Comparison of ENCODE assay signal across 8 cellular contexts in the genomic region with DNA sequence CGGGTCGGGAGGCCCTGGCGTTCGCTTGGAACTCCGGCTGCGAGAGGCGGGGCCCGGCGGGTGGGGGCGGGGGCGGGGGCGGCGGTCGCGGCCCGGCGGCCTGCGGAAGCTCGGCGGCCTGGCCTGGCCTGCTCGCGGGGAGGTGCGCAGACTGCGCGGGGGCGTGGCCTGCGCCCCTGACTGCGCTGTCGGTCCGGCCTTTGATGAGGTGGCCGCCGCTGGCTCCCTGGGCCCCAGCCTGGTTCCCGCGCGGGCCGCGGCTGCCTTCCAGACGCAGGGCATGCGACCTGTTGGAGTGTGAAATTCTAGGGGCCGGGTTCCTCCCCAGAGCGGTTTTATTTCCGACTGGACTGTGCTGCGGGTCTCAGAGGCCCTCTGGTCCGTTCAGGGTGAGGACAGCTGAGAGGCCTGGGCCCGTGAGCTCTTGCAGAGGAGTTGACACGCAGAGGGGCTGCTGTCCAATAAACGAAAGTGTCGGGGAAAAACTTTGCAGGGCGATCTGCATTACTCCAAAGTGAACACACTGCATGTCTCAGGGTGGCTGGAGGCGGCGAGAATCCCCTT. TPM values are rescaled to one million over a fixed set of nuclear protein-coding genes. Genes with fewer than 3 reads are reported as not detected.
DNase-seq lines count a peak whose midpoint lies in the region; ATAC-seq and TF ChIP-seq lines count a peak whose summit lies in the region.

No MANE protein-coding gene starts in this region.

- no peak for TF ChIP-seq CTCF in AG04449 (IDR thresholded peaks at IDR 0.05; ENCODE audit: insufficient read depth, low read length, missing control alignments)
- no peak for TF ChIP-seq CTCF in liver (IDR thresholded peaks at IDR 0.05; ENCODE audit: low read depth, low read length, missing input control)

- WGBS in liver: under 1% methylated on average over 51 of the region's 51 CpGs

- H3K27me3 Mint-ChIP-seq in dendritic cell treated with granulocyte-macrophage colony-stimulating factor and Interleukin-4, amounts not matched to agents 40 ng/mL and 50 ng/mL, for 4 days: no peaks in the 10 kb centered on the region

- no peaks in the 10 kb centered on the region for H3K9me3 ChIP-seq in liver (ENCODE audit: control insufficient read depth in 4 of 4, low read length in 3 of 4)

- POLR2A ChIA-PET in AG04449 (lab: Yijun Ruan, JAX): interaction anchor here (0.6 to 3.1 kb wide), 8 partner anchors 12 to 236 kb away, joined by 3 to 18 read pairs (median 4); a partner anchor contains a TSS

- H3K4me3 ChIP-seq in AG04449 (ENCODE audit: low read depth, low read length) (peak overlapping the region; percentile 82), liver (ENCODE audit: low read depth in 1 of 3, low read length in 3 of 3) (peak overlapping the region; percentile 73 to 97 (median 91))

- ATAC-seq in GM18508 (IDR thresholded peaks at IDR 0.05; ENCODE audit: insufficient read depth, unreplicated experiment) (peak; percentile 21), HG02973 (IDR thresholded peaks at IDR 0.05; ENCODE audit: unreplicated experiment) (peak; percentile 58)

- no peak for DNase-seq in AG04449 (ENCODE audit: low read depth, low spot score)
- DNase-seq in NCI-H226: peak; percentile 82
- peak; percentile 46 to 63 for DNase-seq in activated CD4-positive, alpha-beta T cell treated with anti-CD3 and anti-CD28 coated beads for 4 hours
- peak; percentile 60 to 64 for DNase-seq in stimulated activated CD4-positive, alpha-beta T cell treated with anti-CD3 and anti-CD28 coated beads, Interleukin-2, amount 100 ng/mL, for 48 hours

- intact Hi-C loops in dendritic cell treated with granulocyte-macrophage colony-stimulating factor and Interleukin-4, amounts not matched to agents 40 ng/mL and 50 ng/mL, for 4 days (cut with micrococcal nuclease): loop anchor here (1.0 to 5.0 kb wide), 3 partner anchors 20 to 72 kb away; a partner anchor contains a TSS

- peaks cover 30% of the 10 kb centered on the region for H3K36me3 Mint-ChIP-seq in dendritic cell treated with granulocyte-macrophage colony-stimulating factor and Interleukin-4, amounts not matched to agents 40 ng/mL and 50 ng/mL, for 4 days (ENCODE audit: low read depth)

- H3K9ac ChIP-seq in liver (ENCODE audit: low read depth in 1 of 2, low read length in 2 of 2): peak overlapping the region; percentile 85 to 92

- H3K27ac ChIP-seq in liver (ENCODE audit: low read depth in 1 of 2, low read length in 2 of 2): peak overlapping the region; percentile 97 to 98

- CTCF ChIA-PET in AG04449 (lab: Yijun Ruan, JAX): interaction anchor here (0.8 to 4.4 kb wide), 11 partner anchors 10 to 254 kb away, joined by 3 to 25 read pairs (median 4); no protein-coding TSS in a partner anchor

- peaks cover 2 to 11% (median 8%) of the 10 kb centered on the region in 4 donors for H3K36me3 ChIP-seq in liver (ENCODE audit: control insufficient read depth in 4 of 4, insufficient read depth in 3 of 4, low read depth in 1 of 4, low read length in 3 of 4)

- no peaks in the 10 kb centered on the region for H3K27me3 ChIP-seq in liver (ENCODE audit: control insufficient read depth in 4 of 4, insufficient read depth in 4 of 4, low read length in 3 of 4)

- no peaks in the 10 kb centered on the region for H3K9me3 Mint-ChIP-seq in dendritic cell treated with granulocyte-macrophage colony-stimulating factor and Interleukin-4, amounts not matched to agents 40 ng/mL and 50 ng/mL, for 4 days

- no peak for TF ChIP-seq RAD21 in liver (IDR thresholded peaks at IDR 0.05)

- peaks cover 42% of the 10 kb centered on the region for H3K4me1 Mint-ChIP-seq in dendritic cell treated with granulocyte-macrophage colony-stimulating factor and Interleukin-4, amounts not matched to agents 40 ng/mL and 50 ng/mL, for 4 days (ENCODE audit: low read depth)

- H3K27ac Mint-ChIP-seq in dendritic cell treated with granulocyte-macrophage colony-stimulating factor and Interleukin-4, amounts not matched to agents 40 ng/mL and 50 ng/mL, for 4 days: peak overlapping the region; percentile 99

- peaks cover 3 to 23% (median 15%) of the 10 kb centered on the region in 4 donors for H3K4me1 ChIP-seq in liver (ENCODE audit: control insufficient read depth in 4 of 4, insufficient read depth in 4 of 4, low read length in 3 of 4)

- peak overlapping the region; percentile 96 for H3K4me3 Mint-ChIP-seq in dendritic cell treated with granulocyte-macrophage colony-stimulating factor and Interleukin-4, amounts not matched to agents 40 ng/mL and 50 ng/mL, for 4 days

TF ChIP-seq in liver, 16 proteins besides CTCF, POLR2A, EP300 and RAD21:
- TF ChIP-seq, protein P1, sequence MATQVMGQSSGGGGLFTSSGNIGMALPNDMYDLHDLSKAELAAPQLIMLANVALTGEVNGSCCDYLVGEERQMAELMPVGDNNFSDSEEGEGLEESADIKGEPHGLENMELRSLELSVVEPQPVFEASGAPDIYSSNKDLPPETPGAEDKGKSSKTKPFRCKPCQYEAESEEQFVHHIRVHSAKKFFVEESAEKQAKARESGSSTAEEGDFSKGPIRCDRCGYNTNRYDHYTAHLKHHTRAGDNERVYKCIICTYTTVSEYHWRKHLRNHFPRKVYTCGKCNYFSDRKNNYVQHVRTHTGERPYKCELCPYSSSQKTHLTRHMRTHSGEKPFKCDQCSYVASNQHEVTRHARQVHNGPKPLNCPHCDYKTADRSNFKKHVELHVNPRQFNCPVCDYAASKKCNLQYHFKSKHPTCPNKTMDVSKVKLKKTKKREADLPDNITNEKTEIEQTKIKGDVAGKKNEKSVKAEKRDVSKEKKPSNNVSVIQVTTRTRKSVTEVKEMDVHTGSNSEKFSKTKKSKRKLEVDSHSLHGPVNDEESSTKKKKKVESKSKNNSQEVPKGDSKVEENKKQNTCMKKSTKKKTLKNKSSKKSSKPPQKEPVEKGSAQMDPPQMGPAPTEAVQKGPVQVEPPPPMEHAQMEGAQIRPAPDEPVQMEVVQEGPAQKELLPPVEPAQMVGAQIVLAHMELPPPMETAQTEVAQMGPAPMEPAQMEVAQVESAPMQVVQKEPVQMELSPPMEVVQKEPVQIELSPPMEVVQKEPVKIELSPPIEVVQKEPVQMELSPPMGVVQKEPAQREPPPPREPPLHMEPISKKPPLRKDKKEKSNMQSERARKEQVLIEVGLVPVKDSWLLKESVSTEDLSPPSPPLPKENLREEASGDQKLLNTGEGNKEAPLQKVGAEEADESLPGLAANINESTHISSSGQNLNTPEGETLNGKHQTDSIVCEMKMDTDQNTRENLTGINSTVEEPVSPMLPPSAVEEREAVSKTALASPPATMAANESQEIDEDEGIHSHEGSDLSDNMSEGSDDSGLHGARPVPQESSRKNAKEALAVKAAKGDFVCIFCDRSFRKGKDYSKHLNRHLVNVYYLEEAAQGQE (IDR thresholded peaks at IDR 0.05): peak; percentile 43
- TF ChIP-seq RXRA (IDR thresholded peaks at IDR 0.05) (no peak), EGR1 (IDR thresholded peaks at IDR 0.05; ENCODE audit: low read depth in 2 of 2) (no peak), HNF4A (conservative IDR thresholded peaks at IDR 0.05) (no peak), FOXA2 (IDR thresholded peaks at IDR 0.05) (no peak)

RNA-seq across cellular contexts. Expression of a gene that starts 0.6 kb away (rescaled TPM):
- total RNA-seq in liver: 10 to 100 TPM; 51.5 to 56.9 TPM
- polyA plus RNA-seq in liver: 10 to 100 TPM; 34.3 to 40.5 TPM

RNA-seq across cellular contexts. Expression of a gene that starts 13.1 kb away (rescaled TPM):
- 1 to 10 TPM; 1.8 to 2.8 TPM for total RNA-seq in liver
- polyA plus RNA-seq in liver: 10 to 100 TPM in 1 of 2 donors, 1 to 10 TPM in 1; 6.7 to 12.7 TPM

RNA-seq across cellular contexts. Expression of a gene that starts 19.7 kb away (rescaled TPM):
- total RNA-seq in liver: 10 to 100 TPM; 28.9 to 45.5 TPM
- 10 to 100 TPM; 26.4 to 37.3 TPM for polyA plus RNA-seq in liver

RNA-seq across cellular contexts. Expression of a gene that starts 48.5 kb away (rescaled TPM):
- 1 to 10 TPM; 7.9 to 9.3 TPM for total RNA-seq in liver
- polyA plus RNA-seq in liver: 10 to 100 TPM in 1 of 2 donors, 1 to 10 TPM in 1; 2.9 to 11.2 TPM

RNA-seq across cellular contexts. Expression of a gene that starts 58.6 kb away (rescaled TPM):
- total RNA-seq in liver: 10 to 100 TPM; 53.7 to 65.3 TPM
- 10 to 100 TPM; 57.7 to 60.5 TPM for polyA plus RNA-seq in liver
